Comparison of ENCODE assay signal across 14 cellular contexts in genomic region chr13:71285700-71286099, GRCh38.
DNase-seq lines count a peak whose midpoint lies in the region; ATAC-seq and TF ChIP-seq lines count a peak whose summit lies in the region.
"Had no signal": no experiment of that assay in that cellular context is flagged by ENCODE, and none has a peak within 500 bp of the region (broad histone marks: within the 10 kb centered on the region; RNA-seq: fewer than 3 reads in every experiment).

No MANE protein-coding gene starts in this region.

- TF ChIP-seq CTCF in CD14-positive monocyte (IDR thresholded peaks at IDR 0.05) (peak; percentile 20), GM12872 (IDR thresholded peaks at IDR 0.05; ENCODE audit: insufficient read depth, low read depth, low read length) (peak; percentile 28; the same call in 1 of the 3 replicates), chondrocyte (IDR thresholded peaks at IDR 0.05) (peak; percentile 38)

- no peaks in the 10 kb centered on the region for H3K36me3 Mint-ChIP-seq in CD14-positive monocyte
- no peaks in the 10 kb centered on the region for H3K36me3 Mint-ChIP-seq in chondrocyte (ENCODE audit: low read depth)

- H3K27me3 Mint-ChIP-seq in CD14-positive monocyte (ENCODE audit: low read depth in 3 of 3), result no peaks in the 10 kb centered on the region
- no peaks in the 10 kb centered on the region for H3K27me3 Mint-ChIP-seq in chondrocyte (ENCODE audit: low read depth)

- H3K9me3 Mint-ChIP-seq in CD14-positive monocyte (peaks cover 0 to 10% (median 6%) of the 10 kb centered on the region in 7 donors), chondrocyte (ENCODE audit: low read depth) (peaks cover 12% of the 10 kb centered on the region)
- H3K9me3 Mint-ChIP-seq: CD4-positive, alpha-beta T cell; immature natural killer cell had no signal

- intact Hi-C loops in CD14-positive monocyte (cut with micrococcal nuclease), result no loop called here

- DNase-seq in CD14-positive monocyte (ENCODE audit: low spot score), result no peak
- DNase-seq in chondrocyte (ENCODE audit: low spot score), result no peak
- no peak for DNase-seq in NCI-H128 (lab: John Stamatoyannopoulos, UW; ENCODE audit: unreplicated experiment)
- DNase-seq in DMS53 (lab: John Stamatoyannopoulos, UW), result no peak
- DNase-seq in activated CD4-positive, CD25-positive, alpha-beta regulatory T cell treated with anti-CD3 and anti-CD28 coated beads, Interleukin-2, amount 50 U/mL, for 72 hours, result no peak
- DNase-seq in NCI-H345 treated with DMSO at 0.1 percent for 48 hours (lab: John Stamatoyannopoulos, UW; ENCODE audit: unreplicated experiment), result no peak
- DNase-seq: CD4-positive, alpha-beta T cell; esophagus squamous epithelium; NCI-H510A treated with DMSO at 0.1 percent for 48 hours had no signal

- peaks cover 2% of the 10 kb centered on the region for H3K4me1 Mint-ChIP-seq in CD14-positive monocyte
- no peaks in the 10 kb centered on the region for H3K4me1 Mint-ChIP-seq in chondrocyte (ENCODE audit: low read depth)
- H3K4me1 Mint-ChIP-seq: WTC11 had no signal

- peak; percentile 59 for ATAC-seq in HG02852 (IDR thresholded peaks at IDR 0.05; ENCODE audit: unreplicated experiment)
- ATAC-seq: activated T-cell treated with anti-CD3 and anti-CD28 coated beads, Interleukin-2, amount 50 U/mL, for 72 hours; WTC11 had no signal

- H3K4me3 Mint-ChIP-seq in CD14-positive monocyte (no peak overlapping the region), chondrocyte (ENCODE audit: unreplicated experiment) (no peak overlapping the region)
- H3K4me3 Mint-ChIP-seq: activated T-cell treated with anti-CD3 and anti-CD28 coated beads, Interleukin-2, amount 50 U/mL, for 72 hours; CD4-positive, alpha-beta T cell; immature natural killer cell; WTC11 had no signal

- H3K27ac Mint-ChIP-seq in CD14-positive monocyte (no peak overlapping the region), chondrocyte (ENCODE audit: unreplicated experiment) (no peak overlapping the region)
- H3K27ac Mint-ChIP-seq: activated T-cell treated with anti-CD3 and anti-CD28 coated beads, Interleukin-2, amount 50 U/mL, for 72 hours; CD4-positive, alpha-beta T cell; immature natural killer cell; WTC11 had no signal
